In genomic region chr19:40392894-40393517, GRCh38 we compare ENCODE assay signal across 10 cellular contexts. TPM values are rescaled to one million over a fixed set of nuclear protein-coding genes. Genes with fewer than 3 reads are reported as not detected.
DNase-seq lines count a peak whose midpoint lies in the region; ATAC-seq and TF ChIP-seq lines count a peak whose summit lies in the region.
"Had no signal": no experiment of that assay in that cellular context is flagged by ENCODE, and none has a peak within 500 bp of the region (broad histone marks: within the 10 kb centered on the region; RNA-seq: fewer than 3 reads in every experiment).

No MANE protein-coding gene starts in this region.

- TF ChIP-seq CTCF in AG04449 (IDR thresholded peaks at IDR 0.05; ENCODE audit: insufficient read depth, low read length, missing control alignments) (peak; percentile 22), fibroblast of pulmonary artery (IDR thresholded peaks at IDR 0.05; ENCODE audit: low read length, missing control alignments) (peak; percentile 15)

- ATAC-seq in HG03378 (IDR thresholded peaks at IDR 0.05; ENCODE audit: unreplicated experiment), result no peak
- ATAC-seq: gastroesophageal sphincter had no signal

- H3K36me3 ChIP-seq in Karpas-422 (ENCODE audit: insufficient read depth, low read length), result no peaks in the 10 kb centered on the region

- POLR2A ChIA-PET in AG04449 (lab: Yijun Ruan, JAX), result interaction anchor here (0.6 kb wide), 1 partner anchor 209 kb away, joined by 3 read pairs; no protein-coding TSS in a partner anchor

- H3K4me1 ChIP-seq in Karpas-422 (ENCODE audit: low read length), result no peaks in the 10 kb centered on the region
- H3K4me1 ChIP-seq: gastroesophageal sphincter had no signal

- H3K79me2 ChIP-seq in Karpas-422 (ENCODE audit: low read length), result no peaks in the 10 kb centered on the region

- H3K4me2 ChIP-seq in Karpas-422 (ENCODE audit: low read depth, low read length, poor library complexity, severe bottlenecking), result no peak overlapping the region

- CTCF ChIA-PET in AG04449 (lab: Yijun Ruan, JAX), result no interaction called here

- H3K9me3 ChIP-seq in Karpas-422 (ENCODE audit: low read length), result no peaks in the 10 kb centered on the region
- H3K9me3 ChIP-seq: gastroesophageal sphincter had no signal

- H2AFZ ChIP-seq in Karpas-422 (ENCODE audit: low read length), result no peak overlapping the region

- H3K4me3 ChIP-seq in AG04449 (ENCODE audit: low read depth, low read length), result no peak overlapping the region
- no peak overlapping the region for H3K4me3 ChIP-seq in Karpas-422 (ENCODE audit: low read length)
- no peak overlapping the region for H3K4me3 ChIP-seq in fibroblast of pulmonary artery (replicated peaks; ENCODE audit: low read depth, low read length)
- H3K4me3 ChIP-seq: gastroesophageal sphincter had no signal

- no peak overlapping the region for H3K27ac ChIP-seq in Karpas-422 (ENCODE audit: low read length)
- H3K27ac ChIP-seq: gastroesophageal sphincter had no signal

- no peak overlapping the region for H3K9ac ChIP-seq in Karpas-422 (ENCODE audit: low read length)

- no peaks in the 10 kb centered on the region for H4K20me1 ChIP-seq in Karpas-422 (ENCODE audit: insufficient read depth, low read depth, low read length)

- DNase-seq in AG04449 (ENCODE audit: low read depth, low spot score) (no peak), Karpas-422 (peak; percentile 60), fibroblast of pulmonary artery (ENCODE audit: low read depth) (no peak), NCI-H1092 (lab: John Stamatoyannopoulos, UW) (no peak), DMS153 (lab: John Stamatoyannopoulos, UW) (no peak)
- DNase-seq: activated T-cell treated with anti-CD3 and anti-CD28 coated beads, Interleukin-2, amount 50 U/mL, for 72 hours; CD4-positive, alpha-beta memory T cell had no signal

- no peaks in the 10 kb centered on the region for H3K27me3 ChIP-seq in Karpas-422 (ENCODE audit: low read length)
- H3K27me3 ChIP-seq: gastroesophageal sphincter had no signal

- no peaks in the 10 kb centered on the region for H3K9me2 ChIP-seq in Karpas-422 (replicated peaks; ENCODE audit: insufficient read depth, low read length)

RNA-seq across cellular contexts. Expression of gene HIPK4, which starts 3.0 kb away (rescaled TPM):
- total RNA-seq in Karpas-422 (2014; rRNA removed; shearing (Covaris generic); ENCODE audit: low replicate concordance), result not detected in 2 replicates
- total RNA-seq: CD4-positive, alpha-beta memory T cell; renal cortical epithelial cell had no signal

RNA-seq across cellular contexts. Expression of gene PRX, which starts 20.2 kb away (rescaled TPM):
- total RNA-seq in Karpas-422 (2014; rRNA removed; shearing (Covaris generic); ENCODE audit: low replicate concordance), result 0.56 and 0.61 TPM in 2 replicates

RNA-seq across cellular contexts. Expression of gene SERTAD1, which starts 32.8 kb away (rescaled TPM):
- 4.8 and 8.4 TPM in 2 replicates for total RNA-seq in Karpas-422 (2014; rRNA removed; shearing (Covaris generic); ENCODE audit: low replicate concordance)

RNA-seq across cellular contexts. Expression of gene PLD3, which starts 44.5 kb away (rescaled TPM):
- total RNA-seq in Karpas-422 (2014; rRNA removed; shearing (Covaris generic); ENCODE audit: low replicate concordance), result 83.2 and 90.2 TPM in 2 replicates

RNA-seq across cellular contexts. Expression of gene C19orf47, which starts 44.8 kb away (rescaled TPM):
- 11.7 and 14.5 TPM in 2 replicates for total RNA-seq in Karpas-422 (2014; rRNA removed; shearing (Covaris generic); ENCODE audit: low replicate concordance)
